Comparison of ENCODE assay signal across 24 cellular contexts in genomic region chr6:143432588-143432987, GRCh38.
"Had no signal": no experiment of that assay in that cellular context is flagged by ENCODE, and none has a peak within 500 bp of the region (broad histone marks: within the 10 kb centered on the region; RNA-seq: fewer than 3 reads in every experiment).

No MANE protein-coding gene starts in this region.

- DNase-seq: dermis blood vessel endothelial cell; dorsolateral prefrontal cortex; effector CD4-positive, alpha-beta T cell; effector memory CD4-positive, alpha-beta T cell; esophagus squamous epithelium; foreskin fibroblast; foreskin melanocyte; gastrocnemius medialis; glutamatergic neuron; head of caudate nucleus; heart right ventricle; hippocampal formation; left cardiac atrium; left ventricle myocardium inferior; lower lobe of right lung; mesenchymal stem cell; mucosa of descending colon; naive B cell; naive thymus-derived CD8-positive, alpha-beta T cell had no signal

- H3K4me1 ChIP-seq: esophagus squamous epithelium, gastrocnemius medialis, heart right ventricle, left ventricle myocardium inferior, lower lobe of right lung had no signal

- FAIRE-seq: colon, endothelial cell of umbilical vein, islet of Langerhans, keratinocyte had no signal

- H3K4me3 ChIP-seq: coronary artery, dorsolateral prefrontal cortex, esophagus squamous epithelium, gastrocnemius medialis, heart right ventricle, left ventricle myocardium inferior, lower lobe of right lung, mucosa of descending colon had no signal

- H3K27ac ChIP-seq: coronary artery, dorsolateral prefrontal cortex, esophagus squamous epithelium, gastrocnemius medialis, heart right ventricle, left ventricle myocardium inferior, lower lobe of right lung had no signal

- H3K27me3 ChIP-seq: dorsolateral prefrontal cortex, esophagus squamous epithelium, gastrocnemius medialis, heart right ventricle had no signal

- ATAC-seq: gastrocnemius medialis; heart right ventricle; left cardiac atrium; lower lobe of right lung; mucosa of descending colon; naive thymus-derived CD8-positive, alpha-beta T cell had no signal

- H3K36me3 ChIP-seq: gastrocnemius medialis, left ventricle myocardium inferior, lower lobe of right lung had no signal

- H3K9me3 ChIP-seq: esophagus squamous epithelium, gastrocnemius medialis, heart right ventricle, left ventricle myocardium inferior, lower lobe of right lung, mucosa of descending colon had no signal
